In the genomic region with DNA sequence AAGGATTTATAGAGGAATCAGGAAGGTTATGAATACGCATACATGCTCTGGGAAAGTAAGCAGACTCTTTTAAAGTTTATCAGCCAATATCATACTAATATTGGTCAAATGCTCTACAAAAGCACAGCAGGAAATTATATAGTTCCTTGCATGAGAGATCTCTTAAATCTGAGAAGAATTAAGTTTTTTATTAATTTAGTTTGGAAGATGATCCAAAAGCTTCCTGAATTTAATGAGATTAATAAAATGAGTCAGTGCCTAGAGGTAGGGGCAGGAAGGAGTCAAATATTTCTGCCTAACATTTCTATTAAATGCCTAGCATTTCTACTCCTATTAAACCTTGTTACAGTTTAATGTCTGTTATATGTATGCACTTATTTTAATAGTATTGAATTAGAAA, we compare ENCODE assay signal across 21 cellular contexts.
"Had no signal": no experiment of that assay in that cellular context is flagged by ENCODE, and none has a peak within 500 bp of the region (broad histone marks: within the 10 kb centered on the region; RNA-seq: fewer than 3 reads in every experiment).

No MANE protein-coding gene starts in this region.

- ATAC-seq: activated CD4-positive, alpha-beta T cell treated with anti-CD3 and anti-CD28 coated beads for 36 hours; activated T-helper 17 cell treated with anti-CD3 and anti-CD28 coated beads, Interleukin-2, amount 50 U/mL, for 72 hours had no signal

- H3K4me1 Mint-ChIP-seq: activated CD4-positive, alpha-beta memory T cell treated with anti-CD3 and anti-CD28 coated beads, Interleukin-2, amount 10 ng/mL, durations not matched to agents 7 days and 5 days; activated CD4-positive, alpha-beta T cell treated with anti-CD3 and anti-CD28 coated beads for 36 hours; activated T-helper 17 cell treated with anti-CD3 and anti-CD28 coated beads, Interleukin-2, amount 50 U/mL, for 72 hours had no signal

- H3K4me3 Mint-ChIP-seq: activated CD4-positive, alpha-beta memory T cell treated with anti-CD3 and anti-CD28 coated beads, Interleukin-2, amount 10 ng/mL, durations not matched to agents 7 days and 5 days; activated CD4-positive, alpha-beta T cell treated with anti-CD3 and anti-CD28 coated beads for 36 hours; activated naive CD4-positive, alpha-beta T cell treated with anti-CD3 and anti-CD28 coated beads for 36 hours; activated naive CD8-positive, alpha-beta T cell; activated T-helper 17 cell treated with anti-CD3 and anti-CD28 coated beads, Interleukin-2, amount 50 U/mL, for 72 hours had no signal

- H3K36me3 Mint-ChIP-seq: activated naive CD8-positive, alpha-beta T cell had no signal

- H3K36me3 ChIP-seq: MG63, SJSA1 had no signal

- H3K4me3 ChIP-seq: SJSA1 had no signal

- H3K27me3 ChIP-seq: MG63, SJSA1 had no signal

- DNase-seq: activated CD4-positive, alpha-beta memory T cell treated with anti-CD3 and anti-CD28 coated beads, Interleukin-2, amount 10 ng/mL, durations not matched to agents 7 days and 5 days; activated CD4-positive, alpha-beta T cell treated with anti-CD3 and anti-CD28 coated beads, Interleukin-2, amount 50 U/mL, for 1 hour; activated gamma-delta T cell; activated naive CD4-positive, alpha-beta T cell treated with anti-CD3 and anti-CD28 coated beads for 36 hours; activated T-cell treated with anti-CD3 and anti-CD28 coated beads for 4 hours; activated T-cell treated with anti-CD3 and anti-CD28 coated beads, Interleukin-2, amount 50 U/mL, for 48 hours; MG63; MV-4-11; NCI-H1092 treated with DMSO at 0.1 percent for 48 hours; NCI-H1417 treated with DMSO at 0.1 percent for 48 hours; NCI-H1694 treated with DMSO at 0.1 percent for 48 hours; NCI-H2081; NCI-H510A treated with DMSO at 0.1 percent for 48 hours; NCI-H69; NK-92 treated with Interleukin-12 subunit alpha and Interleukin-12 subunit beta, amount 100 ng/mL, for 24 hours; T-helper 1 cell had no signal

- H3K27ac ChIP-seq: SJSA1, VCaP had no signal

- H3K9me3 ChIP-seq: MG63 had no signal

- H3K4me1 ChIP-seq: SJSA1 had no signal

- H3K27ac Mint-ChIP-seq: activated CD4-positive, alpha-beta memory T cell treated with anti-CD3 and anti-CD28 coated beads, Interleukin-2, amount 10 ng/mL, durations not matched to agents 7 days and 5 days; activated CD4-positive, alpha-beta T cell treated with anti-CD3 and anti-CD28 coated beads for 36 hours; activated naive CD4-positive, alpha-beta T cell treated with anti-CD3 and anti-CD28 coated beads for 36 hours; activated naive CD8-positive, alpha-beta T cell; activated T-helper 17 cell treated with anti-CD3 and anti-CD28 coated beads, Interleukin-2, amount 50 U/mL, for 72 hours had no signal

- H3K27me3 Mint-ChIP-seq: activated CD4-positive, alpha-beta memory T cell treated with anti-CD3 and anti-CD28 coated beads, Interleukin-2, amount 10 ng/mL, durations not matched to agents 7 days and 5 days; activated T-helper 17 cell treated with anti-CD3 and anti-CD28 coated beads, Interleukin-2, amount 50 U/mL, for 72 hours had no signal
